ENCODE assay signal across 18 cellular contexts in the genomic region with DNA sequence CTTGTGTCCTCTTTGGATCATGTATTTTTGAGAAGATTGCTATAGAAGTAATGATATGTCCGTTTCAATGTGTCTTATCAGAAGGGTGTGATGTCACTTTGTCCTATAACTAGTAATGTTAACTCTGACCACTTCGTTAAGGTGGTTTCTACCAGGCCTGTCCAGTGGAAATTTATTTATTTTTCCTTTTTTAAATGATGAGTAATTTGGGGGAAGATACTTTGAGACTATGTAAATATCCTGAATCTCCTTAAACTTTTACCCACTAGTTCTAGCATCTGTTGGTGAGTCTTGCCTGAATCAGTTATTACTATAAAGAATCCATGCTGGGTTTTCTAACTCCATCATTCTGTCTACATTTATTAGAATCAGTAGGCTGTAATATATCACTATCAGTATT.
"Had no signal": no experiment of that assay in that cellular context is flagged by ENCODE, and none has a peak within 500 bp of the region (broad histone marks: within the 10 kb centered on the region; RNA-seq: fewer than 3 reads in every experiment).

No MANE protein-coding gene starts in this region.

- H3K9me3 ChIP-seq: psoas muscle, suprapubic skin had no signal

- H3K4me3 Mint-ChIP-seq: natural killer cell; T-helper 2 cell treated with Interferon-gamma antibody and Interleukin-4, amounts not matched to agents 5 μg/mL and 100 μg/mL, for 36 hours; type B pancreatic cell had no signal

- H3K27me3 ChIP-seq: suprapubic skin had no signal

- H3K4me3 ChIP-seq: psoas muscle, suprapubic skin had no signal

- H3K27me3 Mint-ChIP-seq: type B pancreatic cell had no signal

- ATAC-seq: left cardiac atrium, natural killer cell, psoas muscle, sciatic nerve had no signal

- H3K27ac Mint-ChIP-seq: T-helper 2 cell treated with Interferon-gamma antibody and Interleukin-4, amounts not matched to agents 5 μg/mL and 100 μg/mL, for 36 hours; type B pancreatic cell had no signal

- H3K9me3 Mint-ChIP-seq: natural killer cell; T-helper 2 cell treated with Interferon-gamma antibody and Interleukin-4, amounts not matched to agents 5 μg/mL and 100 μg/mL, for 36 hours; type B pancreatic cell had no signal

- H3K27ac ChIP-seq: epithelial cell of prostate, psoas muscle, suprapubic skin had no signal

- DNase-seq: activated CD4-positive, alpha-beta T cell treated with anti-CD3 and anti-CD28 coated beads, Interleukin-2, amount 50 U/mL, for 48 hours; activated CD4-positive, CD25-positive, alpha-beta regulatory T cell treated with anti-CD3 and anti-CD28 coated beads, Interleukin-2, amount 50 U/mL, for 72 hours; activated T-cell treated with anti-CD3 and anti-CD28 coated beads, Interleukin-2, amount 50 U/mL, for 48 hours; central memory CD4-positive, alpha-beta T cell; cortex of kidney; effector memory CD4-positive, alpha-beta T cell; glutamatergic neuron; left cardiac atrium; natural killer cell; occipital lobe; psoas muscle; stimulated activated CD4-positive, alpha-beta T cell treated with anti-CD3 and anti-CD28 coated beads, Interleukin-2, amount 100 ng/mL, for 48 hours; stimulated activated naive CD4-positive, alpha-beta T cell treated with Interleukin-2 at 50 U/mL for 16 hours had no signal
